Comparison of ENCODE assay signal across 21 cellular contexts in genomic region chr2:231587744-231588143, GRCh38. TPM values are rescaled to one million over a fixed set of nuclear protein-coding genes. Genes with fewer than 3 reads are reported as not detected.
"Had no signal": no experiment of that assay in that cellular context is flagged by ENCODE, and none has a peak within 500 bp of the region (broad histone marks: within the 10 kb centered on the region; RNA-seq: fewer than 3 reads in every experiment).

No MANE protein-coding gene starts in this region.

RNA-seq across cellular contexts. Expression of gene TEX44, which starts 4.9 kb away (rescaled TPM):
- total RNA-seq: activated naive CD4-positive, alpha-beta T cell treated with anti-CD3 and anti-CD28 coated beads for 36 hours; activated naive CD4-positive, alpha-beta T cell treated with anti-CD3 and anti-CD28 coated beads, Interleukin-2, amount 50 U/mL, for 72 hours; activated naive CD8-positive, alpha-beta T cell treated with anti-CD3 and anti-CD28 coated beads for 36 hours; activated naive CD8-positive, alpha-beta T cell treated with anti-CD3 and anti-CD28 coated beads, Interleukin-2, amount 10 ng/mL, durations not matched to agents 7 days and 5 days; activated T-cell treated with anti-CD3 and anti-CD28 coated beads, Interleukin-2, amount 50 U/mL, for 4 hours; activated T-cell treated with anti-CD3 and anti-CD28 coated beads, Interleukin-2, amount 50 U/mL, for 72 hours; activated T-helper 1 cell treated with anti-CD3 and anti-CD28 coated beads, Interleukin-12 subunit alpha, Interleukin-12 subunit beta, Interleukin-2, Interleukin-4 antibody, amounts not matched to agents 30 ng/mL and 10 ng/mL and 1 ng/mL, durations not matched to agents 14 hours and 24 hours and 36 hours; activated T-helper 17 cell treated with anti-CD3 and anti-CD28 coated beads, Interleukin-2, amount 50 U/mL, for 72 hours; activated T-helper 2 cell treated with anti-CD3 and anti-CD28 coated beads, Interferon-gamma antibody, Interleukin-2, Interleukin-4, amounts not matched to agents 10 μg/mL and 5 μg/mL and 100 μg/mL, durations not matched to agents 14 hours and 24 hours and 36 hours; adrenal gland; aorta; ascending aorta; astrocyte; body of pancreas; breast epithelium; bronchial epithelial cell; cardiac muscle cell; cardiac septum; cerebellum; chondrocyte had no signal
- polyA plus RNA-seq: adipose tissue, adrenal gland, aorta, cardiac muscle cell had no signal

RNA-seq across cellular contexts. Expression of gene NMUR1, which starts 57.5 kb away (rescaled TPM):
- total RNA-seq: activated naive CD4-positive, alpha-beta T cell treated with anti-CD3 and anti-CD28 coated beads for 36 hours; activated naive CD4-positive, alpha-beta T cell treated with anti-CD3 and anti-CD28 coated beads, Interleukin-2, amount 50 U/mL, for 72 hours; activated naive CD8-positive, alpha-beta T cell treated with anti-CD3 and anti-CD28 coated beads for 36 hours; activated T-helper 1 cell treated with anti-CD3 and anti-CD28 coated beads, Interleukin-12 subunit alpha, Interleukin-12 subunit beta, Interleukin-2, Interleukin-4 antibody, amounts not matched to agents 30 ng/mL and 10 ng/mL and 1 ng/mL, durations not matched to agents 14 hours and 24 hours and 36 hours; astrocyte; bronchial epithelial cell had no signal
- polyA plus RNA-seq: cardiac muscle cell had no signal
